In the genomic region with DNA sequence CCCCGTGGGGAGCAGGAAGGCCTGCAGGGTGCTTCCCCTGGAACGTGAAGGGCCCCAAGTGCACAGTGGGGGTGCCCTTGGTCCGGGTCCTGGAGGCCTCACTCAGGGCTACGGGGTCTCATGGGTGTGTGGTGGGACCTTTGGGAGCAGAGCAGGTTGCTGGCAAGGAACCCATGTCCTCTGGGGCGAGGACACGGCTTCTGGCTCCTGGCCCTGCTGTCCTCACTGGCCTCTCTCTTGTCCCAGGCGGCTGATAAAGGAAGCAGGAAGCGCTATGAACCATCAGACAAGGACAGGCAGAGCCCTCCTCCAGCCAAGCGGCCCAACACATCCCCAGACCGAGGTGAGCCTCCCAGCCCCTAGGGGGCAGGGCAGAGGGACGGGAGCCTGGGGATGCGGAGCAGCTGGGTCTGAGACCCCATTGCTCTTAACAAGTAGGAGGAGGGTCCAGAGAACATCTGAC, we compare ENCODE assay signal across 2 cellular contexts.
TF ChIP-seq lines count a peak whose summit lies in the region.

No MANE protein-coding gene starts in this region.

TF ChIP-seq in A549, 52 proteins besides CTCF, POLR2A, EP300 and RAD21 (continued from another document):
- TF ChIP-seq HOXB5 (CRISPR knock-in tag; IDR thresholded peaks at IDR 0.05) (no peak), HDAC2 (IDR thresholded peaks at IDR 0.05) (no peak), MAZ (IDR thresholded peaks at IDR 0.05; ENCODE audit: borderline replicate concordance, low read depth, low read length) (no peak), CBX2 (IDR thresholded peaks at IDR 0.05; ENCODE audit: borderline replicate concordance, low read depth) (no peak), CHD2 (IDR thresholded peaks at IDR 0.05; ENCODE audit: low read length, partially characterized antibody) (no peak), RCOR1 (IDR thresholded peaks at IDR 0.05; ENCODE audit: low read depth, low read length) (no peak)

TF ChIP-seq in SK-N-SH, 30 proteins besides CTCF, POLR2A, EP300 and RAD21 (continued from another document):
- no peak for TF ChIP-seq GATA2 (CRISPR knock-in tag; IDR thresholded peaks at IDR 0.05)
- no peak for TF ChIP-seq MXI1 (IDR thresholded peaks at IDR 0.05; ENCODE audit: low read depth, low read length)
- no peak for TF ChIP-seq TCF12 (IDR thresholded peaks at IDR 0.05)
- no peak for TF ChIP-seq TAF1 (IDR thresholded peaks at IDR 0.05; ENCODE audit: borderline replicate concordance, low read depth, low read length)
- TF ChIP-seq, protein P1, sequence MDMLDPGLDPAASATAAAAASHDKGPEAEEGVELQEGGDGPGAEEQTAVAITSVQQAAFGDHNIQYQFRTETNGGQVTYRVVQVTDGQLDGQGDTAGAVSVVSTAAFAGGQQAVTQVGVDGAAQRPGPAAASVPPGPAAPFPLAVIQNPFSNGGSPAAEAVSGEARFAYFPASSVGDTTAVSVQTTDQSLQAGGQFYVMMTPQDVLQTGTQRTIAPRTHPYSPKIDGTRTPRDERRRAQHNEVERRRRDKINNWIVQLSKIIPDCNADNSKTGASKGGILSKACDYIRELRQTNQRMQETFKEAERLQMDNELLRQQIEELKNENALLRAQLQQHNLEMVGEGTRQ (IDR thresholded peaks at IDR 0.05; ENCODE audit: borderline replicate concordance, low read depth, low read length) = no peak
- TF ChIP-seq, protein P2, sequence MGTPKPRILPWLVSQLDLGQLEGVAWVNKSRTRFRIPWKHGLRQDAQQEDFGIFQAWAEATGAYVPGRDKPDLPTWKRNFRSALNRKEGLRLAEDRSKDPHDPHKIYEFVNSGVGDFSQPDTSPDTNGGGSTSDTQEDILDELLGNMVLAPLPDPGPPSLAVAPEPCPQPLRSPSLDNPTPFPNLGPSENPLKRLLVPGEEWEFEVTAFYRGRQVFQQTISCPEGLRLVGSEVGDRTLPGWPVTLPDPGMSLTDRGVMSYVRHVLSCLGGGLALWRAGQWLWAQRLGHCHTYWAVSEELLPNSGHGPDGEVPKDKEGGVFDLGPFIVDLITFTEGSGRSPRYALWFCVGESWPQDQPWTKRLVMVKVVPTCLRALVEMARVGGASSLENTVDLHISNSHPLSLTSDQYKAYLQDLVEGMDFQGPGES (IDR thresholded peaks at IDR 0.05; ENCODE audit: low read depth, low read length) = no peak
- TF ChIP-seq, protein P3, sequence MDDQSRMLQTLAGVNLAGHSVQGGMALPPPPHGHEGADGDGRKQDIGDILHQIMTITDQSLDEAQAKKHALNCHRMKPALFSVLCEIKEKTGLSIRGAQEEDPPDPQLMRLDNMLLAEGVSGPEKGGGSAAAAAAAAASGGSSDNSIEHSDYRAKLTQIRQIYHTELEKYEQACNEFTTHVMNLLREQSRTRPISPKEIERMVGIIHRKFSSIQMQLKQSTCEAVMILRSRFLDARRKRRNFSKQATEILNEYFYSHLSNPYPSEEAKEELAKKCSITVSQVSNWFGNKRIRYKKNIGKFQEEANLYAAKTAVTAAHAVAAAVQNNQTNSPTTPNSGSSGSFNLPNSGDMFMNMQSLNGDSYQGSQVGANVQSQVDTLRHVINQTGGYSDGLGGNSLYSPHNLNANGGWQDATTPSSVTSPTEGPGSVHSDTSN (IDR thresholded peaks at IDR 0.05) = no peak
